In the genomic region with DNA sequence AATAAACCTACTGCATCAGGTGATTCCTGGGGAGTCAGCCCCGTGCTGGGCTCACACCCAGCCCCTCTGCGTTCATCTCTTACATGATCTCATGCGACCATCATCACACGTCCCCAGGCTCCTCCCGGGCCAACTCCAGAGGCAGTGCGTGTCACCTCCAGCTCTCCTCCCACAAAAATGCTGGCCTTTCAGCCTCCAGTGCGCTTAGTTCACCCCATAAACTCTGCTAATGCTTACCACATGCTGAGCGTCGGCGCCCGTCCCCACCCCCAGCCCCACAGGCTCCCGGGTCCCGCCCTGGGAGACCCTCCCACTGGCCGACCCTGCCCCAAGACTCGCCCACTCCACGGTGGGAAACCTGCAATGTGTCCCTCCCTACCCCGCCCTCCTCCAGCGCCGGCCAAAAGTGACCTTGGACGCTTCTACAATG, we compare ENCODE assay signal across 8 cellular contexts. TPM values are rescaled to one million over a fixed set of nuclear protein-coding genes. Genes with fewer than 3 reads are reported as not detected.
DNase-seq lines count a peak whose midpoint lies in the region; ATAC-seq, FAIRE-seq and TF ChIP-seq lines count a peak whose summit lies in the region.

No MANE protein-coding gene starts in this region.

- no peaks in the 10 kb centered on the region for H3K36me3 Mint-ChIP-seq in mesothelial cell of epicardium

- in situ Hi-C loops in mammary epithelial cell (cut with MboI; ENCODE audit: low sequenced_read_pairs in 2 of 2): no loop called here

- H3K4me2 ChIP-seq in A549 (peak overlapping the region; percentile 98), mammary epithelial cell (ENCODE audit: insufficient read depth, low read depth, low read length) (peak overlapping the region; percentile 72)

- H3K9ac ChIP-seq in mammary epithelial cell (ENCODE audit: insufficient read depth, low read length): no peak overlapping the region

- ATAC-seq in A549: peak; percentile 40 to 47; a peak in 3 of 6 replicates
- ATAC-seq in HG03432 (IDR thresholded peaks at IDR 0.05; ENCODE audit: unreplicated experiment): peak; percentile 0
- no peak for ATAC-seq in GM18502 (IDR thresholded peaks at IDR 0.05; ENCODE audit: poor library complexity, unreplicated experiment)

- H3K27me3 ChIP-seq in mammary epithelial cell (ENCODE audit: insufficient read depth, low read length): peaks cover 11% of the 10 kb centered on the region

- BruUV-seq in mammary epithelial cell (replicated peaks; lab: Mats Ljungman, UMichigan): no TSS peak

- peaks cover 12% of the 10 kb centered on the region for H3K27me3 Mint-ChIP-seq in mesothelial cell of epicardium (ENCODE audit: low read depth)

- no peak for TF ChIP-seq RAD21 in A549 (conservative IDR thresholded peaks at IDR 0.05 in 1 of 2, IDR thresholded peaks at IDR 0.05 in 1 of 2)

- H3K9me3 ChIP-seq in A549: no peaks in the 10 kb centered on the region
- H3K9me3 ChIP-seq in mammary epithelial cell (replicated peaks; ENCODE audit: insufficient read depth, low read length): no peaks in the 10 kb centered on the region

- TF ChIP-seq EP300 in A549 (IDR thresholded peaks at IDR 0.05): no peak

- peaks cover 17% of the 10 kb centered on the region for H3K4me1 Mint-ChIP-seq in mesothelial cell of epicardium

- intact Hi-C loops in mammary epithelial cell (cut with micrococcal nuclease): loop anchor here (1.0 to 10.0 kb wide), 5 partner anchors 185 to 1117 kb away; no protein-coding TSS in a partner anchor

- FAIRE-seq in A549 (lab: Jason Lieb, UNC): no peak

- DNase-seq in A549 (ENCODE audit: low read depth in 1 of 2, low spot score in 1 of 2) (peak in 1 of 2 experiments; percentile 15), mammary epithelial cell (no peak), mesothelial cell of epicardium (ENCODE audit: low spot score in 2 of 2, unreplicated experiment in 2 of 2) (no peak), T-helper 9 cell (no peak), mucosa of gallbladder (ENCODE audit: low spot score) (no peak)
- no peak for DNase-seq in stimulated activated CD8-positive, alpha-beta memory T cell treated with anti-CD3 and anti-CD28 coated beads, Interleukin-4, amount 100 ng/mL, for 48 hours

- H3K79me2 ChIP-seq in mammary epithelial cell (ENCODE audit: insufficient read depth, low read length): no peaks in the 10 kb centered on the region

- H4K20me1 ChIP-seq in mammary epithelial cell (ENCODE audit: insufficient read depth, low read length): peaks cover 3% of the 10 kb centered on the region

- no peak for TF ChIP-seq CTCF in A549 (IDR thresholded peaks at IDR 0.05)
- no peak for TF ChIP-seq CTCF in mammary epithelial cell (conservative IDR thresholded peaks at IDR 0.05 in 1 of 2, IDR thresholded peaks at IDR 0.05 in 1 of 2; ENCODE audit: extremely low read depth in 1 of 2, insufficient read depth in 1 of 2, low read depth in 1 of 2, low read length in 2 of 2)
- no peak for TF ChIP-seq CTCF in mesothelial cell of epicardium (IDR thresholded peaks at IDR 0.05; ENCODE audit: unreplicated experiment)

- peak overlapping the region; percentile 54 for H3K4me3 Mint-ChIP-seq in mesothelial cell of epicardium

- CTCF ChIA-PET in A549 (lab: Yijun Ruan, JAX) (interaction anchor here (0.6 to 4.7 kb wide), 13 partner anchors 10 to 435 kb away, joined by 3 to 31 read pairs (median 4); no protein-coding TSS in a partner anchor), mammary epithelial cell (lab: Charles Lee; ENCODE audit: low non-redundant PET) (no interaction called here)

- no peak overlapping the region for H2AFZ ChIP-seq in mammary epithelial cell (ENCODE audit: low read depth, low read length)

- 8% methylated on average over 14 of the region's 20 CpGs for WGBS in A549 (ENCODE audit: missing lambda C conversion rate)
- no CpG with 5 or more reads among the region's 20 CpGs for WGBS in mammary epithelial cell (ENCODE audit: low coverage, missing lambda C conversion rate)

- peak overlapping the region; percentile 54 to 80; a peak in 5 of 6 replicates for H3K27ac ChIP-seq in A549
- no peak overlapping the region for H3K27ac ChIP-seq in mammary epithelial cell (ENCODE audit: insufficient read depth, low read depth, low read length)

- H3K4me3 ChIP-seq in A549 (peak overlapping the region; percentile 84), mammary epithelial cell (replicated peaks in 1 of 3; ENCODE audit: insufficient read depth in 1 of 3, low read depth in 2 of 3, low read length in 3 of 3) (peak overlapping the region in 2 of 3 experiments; percentile 15 to 16)

- no peak for TF ChIP-seq POLR2A in A549 (IDR thresholded peaks at IDR 0.05; ENCODE audit: low read length)

- H3K27ac Mint-ChIP-seq in mesothelial cell of epicardium: no peak overlapping the region

- H3K4me1 ChIP-seq in A549 (peaks cover 8% of the 10 kb centered on the region; the same call in 1 of the 3 replicates), mammary epithelial cell (ENCODE audit: insufficient read depth, low read length) (peaks cover 6% of the 10 kb centered on the region)

- H3K36me3 ChIP-seq in mammary epithelial cell (ENCODE audit: insufficient read depth, low read length): no peaks in the 10 kb centered on the region

- H3K9me3 Mint-ChIP-seq in mesothelial cell of epicardium: no peaks in the 10 kb centered on the region

- POLR2A ChIA-PET in A549 (lab: Yijun Ruan, JAX): no interaction called here

- dilution Hi-C loops in mammary epithelial cell (cut with HindIII; ENCODE audit: low sequenced_read_pairs): no loop called here

TF ChIP-seq in A549, 52 proteins besides CTCF, POLR2A, EP300 and RAD21 (continues in another document):
- TF ChIP-seq FOSL2 (IDR thresholded peaks at IDR 0.05) (no peak), FOSL2 (CRISPR knock-in tag; IDR thresholded peaks at IDR 0.05) (no peak), RFX5 (IDR thresholded peaks at IDR 0.05) (no peak), MYC (IDR thresholded peaks at IDR 0.05; ENCODE audit: borderline replicate concordance, low read length) (no peak), MAZ (IDR thresholded peaks at IDR 0.05; ENCODE audit: borderline replicate concordance, low read depth, low read length) (no peak), ZNF302 (CRISPR knock-in tag; IDR thresholded peaks at IDR 0.05) (no peak), MAFK (IDR thresholded peaks at IDR 0.05; ENCODE audit: partially characterized antibody) (no peak), HDAC2 (IDR thresholded peaks at IDR 0.05) (no peak), JUNB (IDR thresholded peaks at IDR 0.05) (no peak), HOXB5 (CRISPR knock-in tag; IDR thresholded peaks at IDR 0.05) (no peak), MAX (IDR thresholded peaks at IDR 0.05) (no peak), RNF2 (IDR thresholded peaks at IDR 0.05; ENCODE audit: borderline replicate concordance, low read depth) (no peak)
- TF ChIP-seq, protein P1, sequence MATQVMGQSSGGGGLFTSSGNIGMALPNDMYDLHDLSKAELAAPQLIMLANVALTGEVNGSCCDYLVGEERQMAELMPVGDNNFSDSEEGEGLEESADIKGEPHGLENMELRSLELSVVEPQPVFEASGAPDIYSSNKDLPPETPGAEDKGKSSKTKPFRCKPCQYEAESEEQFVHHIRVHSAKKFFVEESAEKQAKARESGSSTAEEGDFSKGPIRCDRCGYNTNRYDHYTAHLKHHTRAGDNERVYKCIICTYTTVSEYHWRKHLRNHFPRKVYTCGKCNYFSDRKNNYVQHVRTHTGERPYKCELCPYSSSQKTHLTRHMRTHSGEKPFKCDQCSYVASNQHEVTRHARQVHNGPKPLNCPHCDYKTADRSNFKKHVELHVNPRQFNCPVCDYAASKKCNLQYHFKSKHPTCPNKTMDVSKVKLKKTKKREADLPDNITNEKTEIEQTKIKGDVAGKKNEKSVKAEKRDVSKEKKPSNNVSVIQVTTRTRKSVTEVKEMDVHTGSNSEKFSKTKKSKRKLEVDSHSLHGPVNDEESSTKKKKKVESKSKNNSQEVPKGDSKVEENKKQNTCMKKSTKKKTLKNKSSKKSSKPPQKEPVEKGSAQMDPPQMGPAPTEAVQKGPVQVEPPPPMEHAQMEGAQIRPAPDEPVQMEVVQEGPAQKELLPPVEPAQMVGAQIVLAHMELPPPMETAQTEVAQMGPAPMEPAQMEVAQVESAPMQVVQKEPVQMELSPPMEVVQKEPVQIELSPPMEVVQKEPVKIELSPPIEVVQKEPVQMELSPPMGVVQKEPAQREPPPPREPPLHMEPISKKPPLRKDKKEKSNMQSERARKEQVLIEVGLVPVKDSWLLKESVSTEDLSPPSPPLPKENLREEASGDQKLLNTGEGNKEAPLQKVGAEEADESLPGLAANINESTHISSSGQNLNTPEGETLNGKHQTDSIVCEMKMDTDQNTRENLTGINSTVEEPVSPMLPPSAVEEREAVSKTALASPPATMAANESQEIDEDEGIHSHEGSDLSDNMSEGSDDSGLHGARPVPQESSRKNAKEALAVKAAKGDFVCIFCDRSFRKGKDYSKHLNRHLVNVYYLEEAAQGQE (IDR thresholded peaks at IDR 0.05): no peak
- TF ChIP-seq, protein P2, sequence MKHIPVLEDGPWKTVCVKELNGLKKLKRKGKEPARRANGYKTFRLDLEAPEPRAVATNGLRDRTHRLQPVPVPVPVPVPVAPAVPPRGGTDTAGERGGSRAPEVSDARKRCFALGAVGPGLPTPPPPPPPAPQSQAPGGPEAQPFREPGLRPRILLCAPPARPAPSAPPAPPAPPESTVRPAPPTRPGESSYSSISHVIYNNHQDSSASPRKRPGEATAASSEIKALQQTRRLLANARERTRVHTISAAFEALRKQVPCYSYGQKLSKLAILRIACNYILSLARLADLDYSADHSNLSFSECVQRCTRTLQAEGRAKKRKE (CRISPR knock-in tag; IDR thresholded peaks at IDR 0.05; ENCODE audit: low read depth): no peak
- TF ChIP-seq, protein P3, sequence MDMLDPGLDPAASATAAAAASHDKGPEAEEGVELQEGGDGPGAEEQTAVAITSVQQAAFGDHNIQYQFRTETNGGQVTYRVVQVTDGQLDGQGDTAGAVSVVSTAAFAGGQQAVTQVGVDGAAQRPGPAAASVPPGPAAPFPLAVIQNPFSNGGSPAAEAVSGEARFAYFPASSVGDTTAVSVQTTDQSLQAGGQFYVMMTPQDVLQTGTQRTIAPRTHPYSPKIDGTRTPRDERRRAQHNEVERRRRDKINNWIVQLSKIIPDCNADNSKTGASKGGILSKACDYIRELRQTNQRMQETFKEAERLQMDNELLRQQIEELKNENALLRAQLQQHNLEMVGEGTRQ (IDR thresholded peaks at IDR 0.05): no peak

RNA-seq across cellular contexts. Expression of gene SDK1, which starts 0.8 kb away (rescaled TPM):
- polyA plus RNA-seq in A549 (2011; rRNA removed): 0.12 and 0.20 TPM in 2 replicates
- polyA plus RNA-seq in A549 (2012; cell fraction: cytosol; rRNA removed): 0.05 and 0.09 TPM in 2 replicates
- 0.13 and 0.18 TPM in 2 replicates for polyA plus RNA-seq in A549 (2012; cell fraction: nucleus; rRNA removed)
- 0.28 to 0.65 TPM (median 0.29 TPM) in 3 replicates for polyA plus RNA-seq in A549 (2017; fragmentation: RNase III; extraction: RNeasy Plus Mini Kit Qiagen cat#74134 plus additional on column Dnase treatment)
- 0.25 and 0.49 TPM in 2 replicates for polyA minus RNA-seq in A549 (2011; rRNA and poly(A)+ RNA removed)
- 10 to 100 TPM in 1 of 2 donors, 1 to 10 TPM in 1; 4.0 to 24.5 TPM for total RNA-seq in mammary epithelial cell
- 0.12 TPM for polyA plus RNA-seq in mammary epithelial cell
- polyA minus RNA-seq in mammary epithelial cell: 0.10 TPM
- 12.8 to 17.2 TPM (median 15.1 TPM) in 3 replicates for total RNA-seq in mesothelial cell of epicardium
- 6.6 TPM for total RNA-seq in mucosa of gallbladder
